In genomic region chr15:41637086-41637485, GRCh38 we compare ENCODE assay signal across 16 cellular contexts. TPM values are rescaled to one million over a fixed set of nuclear protein-coding genes. Genes with fewer than 3 reads are reported as not detected.
DNase-seq lines count a peak whose midpoint lies in the region; ATAC-seq and TF ChIP-seq lines count a peak whose summit lies in the region.
"Had no signal": no experiment of that assay in that cellular context is flagged by ENCODE, and none has a peak within 500 bp of the region (broad histone marks: within the 10 kb centered on the region; RNA-seq: fewer than 3 reads in every experiment).

No MANE protein-coding gene starts in this region.

- H3K9ac ChIP-seq in endodermal cell (ENCODE audit: extremely low read depth, low read length, poor library complexity, severe bottlenecking) = no peak overlapping the region

- peaks cover 3% of the 10 kb centered on the region for H3K4me1 Mint-ChIP-seq in CD8-positive, alpha-beta T cell (ENCODE audit: low read depth)
- H3K4me1 Mint-ChIP-seq in Caco-2 (ENCODE audit: low read depth, unreplicated experiment) (peaks cover 25% of the 10 kb centered on the region), endodermal cell (peaks cover 30% of the 10 kb centered on the region), nephron progenitor cell (peaks cover 8% of the 10 kb centered on the region)

- POLR2A ChIA-PET in CD8-positive, alpha-beta T cell (lab: Charles Lee) = no interaction called here
- POLR2A ChIA-PET in Caco-2 (lab: Charles Lee) = no interaction called here

- no peak for TF ChIP-seq CTCF in CD8-positive, alpha-beta T cell (IDR thresholded peaks at IDR 0.05)
- TF ChIP-seq CTCF in Caco-2 (IDR thresholded peaks at IDR 0.05; ENCODE audit: insufficient read depth in 1 of 2, low read depth in 1 of 2, low read length in 1 of 2, severe bottlenecking in 1 of 2, unreplicated experiment in 1 of 2) (no peak), endodermal cell (conservative IDR thresholded peaks at IDR 0.05) (no peak), nephron progenitor cell (IDR thresholded peaks at IDR 0.05) (no peak)

- no peak for ATAC-seq in CD8-positive, alpha-beta T cell
- ATAC-seq: GM12878, GM23338, HCT116 had no signal

- H3K4me3 ChIP-seq in CD8-positive, alpha-beta T cell (ENCODE audit: low read depth, low read length) = no peak overlapping the region
- H3K4me3 ChIP-seq in Caco-2 (ENCODE audit: low read depth, low read length) = no peak overlapping the region
- no peak overlapping the region for H3K4me3 ChIP-seq in endodermal cell (ENCODE audit: low read length)
- H3K4me3 ChIP-seq: GM12878, GM23338 had no signal

- CTCF ChIA-PET in CD8-positive, alpha-beta T cell (lab: Charles Lee) = no interaction called here
- CTCF ChIA-PET in Caco-2 (lab: Charles Lee) = no interaction called here

- no peak for DNase-seq in CD8-positive, alpha-beta T cell
- no peak for DNase-seq in Caco-2
- no peak for DNase-seq in endodermal cell
- no peak for DNase-seq in nephron progenitor cell
- DNase-seq in SKM-1 (lab: John Stamatoyannopoulos, UW; ENCODE audit: unreplicated experiment) = no peak
- DNase-seq in stimulated activated CD4-positive, alpha-beta T cell treated with anti-CD3 and anti-CD28 coated beads, Interleukin-15, amount 100 ng/mL, for 24 hours = no peak
- DNase-seq: C1 segment of cervical spinal cord; CD4-positive, alpha-beta memory T cell; DMS 273 treated with DMSO at 0.1 percent for 48 hours; DMS79; EL; GDM1; H9 had no signal

- H3K9me3 Mint-ChIP-seq in CD8-positive, alpha-beta T cell = no peaks in the 10 kb centered on the region
- H3K9me3 Mint-ChIP-seq in Caco-2 (ENCODE audit: unreplicated experiment) = no peaks in the 10 kb centered on the region
- no peaks in the 10 kb centered on the region for H3K9me3 Mint-ChIP-seq in endodermal cell
- no peaks in the 10 kb centered on the region for H3K9me3 Mint-ChIP-seq in nephron progenitor cell
- H3K9me3 Mint-ChIP-seq: CD4-positive, alpha-beta memory T cell; GM23338; H9 had no signal

- H3K36me3 ChIP-seq in CD8-positive, alpha-beta T cell (ENCODE audit: insufficient read depth, low read length) = no peaks in the 10 kb centered on the region
- H3K36me3 ChIP-seq in Caco-2 (ENCODE audit: control insufficient read depth, insufficient read depth, low read length) (no peaks in the 10 kb centered on the region), endodermal cell (ENCODE audit: control insufficient read depth, insufficient read depth, low read length) (no peaks in the 10 kb centered on the region)

- H3K27me3 Mint-ChIP-seq in CD8-positive, alpha-beta T cell (ENCODE audit: low read depth) = no peaks in the 10 kb centered on the region
- H3K27me3 Mint-ChIP-seq in Caco-2 (ENCODE audit: insufficient read depth, unreplicated experiment) (no peaks in the 10 kb centered on the region), endodermal cell (ENCODE audit: insufficient read depth) (no peaks in the 10 kb centered on the region), nephron progenitor cell (ENCODE audit: low read depth, poor library complexity) (no peaks in the 10 kb centered on the region)
- H3K27me3 Mint-ChIP-seq: CD4-positive, alpha-beta memory T cell had no signal

- no peaks in the 10 kb centered on the region for H3K27me3 ChIP-seq in CD8-positive, alpha-beta T cell (ENCODE audit: insufficient read depth, low read length)
- H3K27me3 ChIP-seq in Caco-2 (replicated peaks; ENCODE audit: control insufficient read depth, insufficient read depth, low read length) (no peaks in the 10 kb centered on the region), endodermal cell (ENCODE audit: control insufficient read depth, insufficient read depth, low read length, poor library complexity, severe bottlenecking) (no peaks in the 10 kb centered on the region)

- no peaks in the 10 kb centered on the region for H3K9me3 ChIP-seq in CD8-positive, alpha-beta T cell (ENCODE audit: low read length)
- H3K9me3 ChIP-seq in Caco-2 (no peaks in the 10 kb centered on the region), endodermal cell (ENCODE audit: control insufficient read depth, low read length) (no peaks in the 10 kb centered on the region)

- no peaks in the 10 kb centered on the region for H3K36me3 Mint-ChIP-seq in CD8-positive, alpha-beta T cell
- H3K36me3 Mint-ChIP-seq in Caco-2 (ENCODE audit: insufficient read depth, unreplicated experiment) (peaks cover 23% of the 10 kb centered on the region), endodermal cell (ENCODE audit: low read depth) (peaks cover 3% of the 10 kb centered on the region), nephron progenitor cell (ENCODE audit: low read depth) (peaks cover 6% of the 10 kb centered on the region)

- BruUV-seq in Caco-2 (replicated peaks; lab: Mats Ljungman, UMichigan) = TSS peak; percentile 9

- peak overlapping the region; percentile 1 for H3K27ac Mint-ChIP-seq in CD8-positive, alpha-beta T cell
- H3K27ac Mint-ChIP-seq in Caco-2 (ENCODE audit: unreplicated experiment) (peak overlapping the region; percentile 5), endodermal cell (peak overlapping the region; percentile 89), nephron progenitor cell (peak overlapping the region; percentile 20)
- H3K27ac Mint-ChIP-seq: GM23338 had no signal

- H3K4me3 Mint-ChIP-seq in CD8-positive, alpha-beta T cell = no peak overlapping the region
- H3K4me3 Mint-ChIP-seq in Caco-2 (ENCODE audit: unreplicated experiment) (no peak overlapping the region), endodermal cell (no peak overlapping the region), nephron progenitor cell (no peak overlapping the region)
- H3K4me3 Mint-ChIP-seq: GM23338, H9 had no signal

- H3K4me1 ChIP-seq in CD8-positive, alpha-beta T cell (ENCODE audit: insufficient read depth, low read length) = no peaks in the 10 kb centered on the region
- peaks cover 28% of the 10 kb centered on the region for H3K4me1 ChIP-seq in Caco-2
- H3K4me1 ChIP-seq in endodermal cell (ENCODE audit: control insufficient read depth, insufficient read depth, low read length) = peaks cover 8% of the 10 kb centered on the region

- no peak overlapping the region for H3K27ac ChIP-seq in CD8-positive, alpha-beta T cell (ENCODE audit: low read depth, low read length)
- no peak overlapping the region for H3K27ac ChIP-seq in endodermal cell (ENCODE audit: low read depth, low read length)

- intact Hi-C loops in CD8-positive, alpha-beta T cell (cut with DNase I, micrococcal nuclease) = no loop called here
- intact Hi-C loops in Caco-2 (cut with micrococcal nuclease; ENCODE audit: unreplicated experiment) = no loop called here

- WGBS in endodermal cell (ENCODE audit: insufficient coverage in 1 of 2, insufficient read length in 1 of 2), 2 experiments = 69 to 89% methylated on average over 2 of the region's 2 CpGs

RNA-seq across cellular contexts. Expression of gene MGA, which starts 23.1 kb away (rescaled TPM):
- 10 to 100 TPM; 32.9 to 35.7 TPM for total RNA-seq in CD8-positive, alpha-beta T cell
- total RNA-seq in Caco-2 (2022) (59.6 and 60.0 TPM in 2 replicates), endodermal cell (10 to 100 TPM; 58.5 to 62.6 TPM)
- polyA plus RNA-seq in endodermal cell (2013, experiment 1 of 2) = 20.4 TPM
- 22.2 TPM for polyA plus RNA-seq in endodermal cell (2013, experiment 2 of 2)

Comparison
In these comparisons a context has a peak if more than half of its experiments do, and no peak if none do; other contexts are left out.
1. H3K27ac Mint-ChIP-seq: peak in every context shown above with its lines; median percentile 89 in endodermal cell; 20 in nephron progenitor cell; 5 in Caco-2; 1 in CD8-positive, alpha-beta T cell.